ENCODE assay signal across 16 cellular contexts in genomic region chr2:220891405-220891804, GRCh38.
A peak's percentile ranks its signal among the peaks of the same experiment; 100 is the strongest.
DNase-seq lines count a peak whose midpoint lies in the region; ATAC-seq lines count a peak whose summit lies in the region.
"Had no signal": no experiment of that assay in that cellular context is flagged by ENCODE, and none has a peak within 500 bp of the region (broad histone marks: within the 10 kb centered on the region; RNA-seq: fewer than 3 reads in every experiment).

No MANE protein-coding gene starts in this region.

- ATAC-seq in HG03139 (IDR thresholded peaks at IDR 0.05; ENCODE audit: unreplicated experiment) (no peak), HG02840 (IDR thresholded peaks at IDR 0.05; ENCODE audit: low FRiP score, unreplicated experiment) (no peak)
- ATAC-seq: heart right ventricle had no signal

- no peaks in the 10 kb centered on the region for H3K27me3 ChIP-seq in MG63
- H3K27me3 ChIP-seq: heart right ventricle, neutrophil, tibial artery had no signal

- H3K4me3 ChIP-seq in MG63 (no peak overlapping the region), mesodermal cell (ENCODE audit: extremely low read depth, insufficient read depth, low read length, poor library complexity, severe bottlenecking) (no peak overlapping the region)
- H3K4me3 ChIP-seq: heart right ventricle, tibial artery had no signal

- intact Hi-C loops in head of caudate nucleus (cut with DNase I), result no loop called here

- DNase-seq in DMS53 (lab: John Stamatoyannopoulos, UW) (peak; percentile 48), MG63 (peak; percentile 82), dedifferentiated amniotic fluid mesenchymal stem cell (ENCODE audit: extremely low spot score) (peak; percentile 93), head of caudate nucleus (no peak), NCI-H1417 treated with DMSO at 0.1 percent for 48 hours (lab: John Stamatoyannopoulos, UW) (no peak)
- DNase-seq: activated CD8-positive, alpha-beta memory T cell treated with anti-CD3 and anti-CD28 coated beads, Interleukin-2, amount 50 U/mL, for 48 hours; central memory CD4-positive, alpha-beta T cell; DMS79 treated with DMSO at 0.1 percent for 48 hours; heart right ventricle; NCI-H748 treated with DMSO at 0.1 percent for 48 hours; tibial artery had no signal

- peaks cover 4% of the 10 kb centered on the region for H3K4me1 ChIP-seq in mesodermal cell (ENCODE audit: control insufficient read depth, insufficient read depth, low read length, poor library complexity, severe bottlenecking)
- H3K4me1 ChIP-seq: tibial artery had no signal

- 40 to 75% methylated on average over 1 of the region's 1 CpG for WGBS in mesodermal cell (ENCODE audit: insufficient coverage in 2 of 2), 2 experiments

- peak overlapping the region; percentile 54 for H3K27ac ChIP-seq in mesodermal cell (ENCODE audit: low read depth, low read length, severe bottlenecking)
- H3K27ac ChIP-seq: heart right ventricle, KMS-11, neutrophil, tibial artery had no signal

- H3K36me3 ChIP-seq in MG63, result no peaks in the 10 kb centered on the region
- H3K36me3 ChIP-seq in mesodermal cell (ENCODE audit: control insufficient read depth, insufficient read depth, low read length), result no peaks in the 10 kb centered on the region
- H3K36me3 ChIP-seq: heart right ventricle, neutrophil, tibial artery had no signal

- H3K9me3 ChIP-seq in MG63 (peaks cover 2% of the 10 kb centered on the region; the same call in 1 of the 2 replicates), mesodermal cell (ENCODE audit: control insufficient read depth, low read length) (peaks cover 7% of the 10 kb centered on the region)
- H3K9me3 ChIP-seq: heart right ventricle, neutrophil, tibial artery had no signal

Comparison
In these comparisons a context has a peak if more than half of its experiments do, and no peak if none do; other contexts are left out.
1. DNase-seq: peak in DMS53 (single experiment), MG63 (single experiment) and dedifferentiated amniotic fluid mesenchymal stem cell (single experiment); none in head of caudate nucleus (0 of 42) and NCI-H1417 treated with DMSO at 0.1 percent for 48 hours (single experiment).